ENCODE assay signal across 8 cellular contexts in genomic region chr11:123300874-123301695, GRCh38.
DNase-seq lines count a peak whose midpoint lies in the region; ATAC-seq and TF ChIP-seq lines count a peak whose summit lies in the region.

No MANE protein-coding gene starts in this region.

- H3K27ac ChIP-seq in neural cell (ENCODE audit: low read length): no peak overlapping the region

- TF ChIP-seq EP300 in neural cell (conservative IDR thresholded peaks at IDR 0.05; ENCODE audit: poor library complexity, severe bottlenecking): no peak

- no peaks in the 10 kb centered on the region for H4K20me1 ChIP-seq in neural cell (ENCODE audit: insufficient read depth)

- no peaks in the 10 kb centered on the region for H3F3A ChIP-seq in neural cell (ENCODE audit: insufficient read depth, low read length, poor library complexity, severe bottlenecking)

- H3K36me3 ChIP-seq in neural cell (ENCODE audit: insufficient read depth, low read length): no peaks in the 10 kb centered on the region

- H3K27me3 ChIP-seq in neural cell (ENCODE audit: insufficient read depth, low read depth, low read length): peaks cover 27% of the 10 kb centered on the region

- no peak for TF ChIP-seq CTCF in neural cell (IDR thresholded peaks at IDR 0.05; ENCODE audit: poor library complexity, severe bottlenecking)

- TF ChIP-seq RAD21 in neural cell (conservative IDR thresholded peaks at IDR 0.05): no peak

- H3K9ac ChIP-seq in neural cell (ENCODE audit: low read length): peak overlapping the region; percentile 2

- DNase-seq in DMS114 treated with DMSO at 0.1 percent for 48 hours (lab: John Stamatoyannopoulos, UW; ENCODE audit: unreplicated experiment): peak; percentile 5
- peak; percentile 36 for DNase-seq in NCI-H748 (lab: John Stamatoyannopoulos, UW; ENCODE audit: unreplicated experiment)
- peak; percentile 19 for DNase-seq in cerebellar cortex (ENCODE audit: low spot score)
- no peak for DNase-seq in GOT3 (lab: John Stamatoyannopoulos, UW)
- no peak for DNase-seq in putamen (ENCODE audit: low spot score)

- peak overlapping the region; percentile 64 for H3K4me3 ChIP-seq in neural cell (ENCODE audit: low read length)

- no peak overlapping the region for H2AFZ ChIP-seq in neural cell (ENCODE audit: low read depth, low read length)

- no peaks in the 10 kb centered on the region for H3K79me2 ChIP-seq in neural cell (replicated peaks; ENCODE audit: insufficient read depth, low read length)

- H3K9me2 ChIP-seq in neural cell (ENCODE audit: insufficient read depth, low read length): no peaks in the 10 kb centered on the region

- no peak for ATAC-seq in HG02759 (IDR thresholded peaks at IDR 0.05; ENCODE audit: unreplicated experiment)
- no peak for ATAC-seq in GM18498 (IDR thresholded peaks at IDR 0.05; ENCODE audit: unreplicated experiment)

- no peaks in the 10 kb centered on the region for H3K9me3 ChIP-seq in neural cell (ENCODE audit: low read length)

- H3K4me2 ChIP-seq in neural cell (ENCODE audit: low read length): no peak overlapping the region

TF ChIP-seq in neural cell, 6 proteins besides CTCF, POLR2A, EP300 and RAD21:
- no peak for TF ChIP-seq EZH2 (IDR thresholded peaks at IDR 0.05; ENCODE audit: borderline replicate concordance, insufficient read depth, low read length, poor library complexity, severe bottlenecking)
- TF ChIP-seq REST (IDR thresholded peaks at IDR 0.05; ENCODE audit: borderline replicate concordance): no peak
- no peak for TF ChIP-seq POLR2AphosphoS5 (IDR thresholded peaks at IDR 0.05)
- TF ChIP-seq MXI1 (conservative IDR thresholded peaks at IDR 0.05; ENCODE audit: poor library complexity, severe bottlenecking): no peak
- TF ChIP-seq TAF1 (IDR thresholded peaks at IDR 0.05; ENCODE audit: low read depth): no peak
- TF ChIP-seq SMC3 (conservative IDR thresholded peaks at IDR 0.05; ENCODE audit: poor library complexity): no peak

Comparison
In these comparisons a context has a peak if more than half of its experiments do, and no peak if none do; other contexts are left out.
1. DNase-seq: peak in DMS114 treated with DMSO at 0.1 percent for 48 hours (single experiment), NCI-H748 (single experiment) and cerebellar cortex (single experiment); none in GOT3 (single experiment) and putamen (single experiment).